ENCODE assay signal across 11 cellular contexts in genomic region chr20:300345-300744, GRCh38. TPM values are rescaled to one million over a fixed set of nuclear protein-coding genes. Genes with fewer than 3 reads are reported as not detected.
DNase-seq lines count a peak whose midpoint lies in the region; ATAC-seq and TF ChIP-seq lines count a peak whose summit lies in the region.
"Had no signal": no experiment of that assay in that cellular context is flagged by ENCODE, and none has a peak within 500 bp of the region (broad histone marks: within the 10 kb centered on the region; RNA-seq: fewer than 3 reads in every experiment).

No MANE protein-coding gene starts in this region.

- H3K4me1 ChIP-seq in gastroesophageal sphincter, result peaks cover 0 to 52% (median 30%) of the 10 kb centered on the region in 3 donors

- no peaks in the 10 kb centered on the region for H3K27me3 Mint-ChIP-seq in activated CD4-positive, alpha-beta T cell treated with anti-CD3 and anti-CD28 coated beads, Interleukin-2, amount 10 ng/mL, durations not matched to agents 7 days and 5 days

- H3K9me3 Mint-ChIP-seq in activated CD4-positive, alpha-beta T cell treated with anti-CD3 and anti-CD28 coated beads, Interleukin-2, amount 10 ng/mL, durations not matched to agents 7 days and 5 days, result no peaks in the 10 kb centered on the region
- no peaks in the 10 kb centered on the region for H3K9me3 Mint-ChIP-seq in stimulated activated effector memory CD8-positive, alpha-beta T cell treated with anti-CD3 and anti-CD28 coated beads, Interleukin-12 subunit alpha, Interleukin-12 subunit beta, amount 100 ng/mL, for 72 hours

- TF ChIP-seq CTCF in gastroesophageal sphincter (IDR thresholded peaks at IDR 0.05), result no peak

- H3K4me1 Mint-ChIP-seq in activated CD4-positive, alpha-beta T cell treated with anti-CD3 and anti-CD28 coated beads, Interleukin-2, amount 10 ng/mL, durations not matched to agents 7 days and 5 days, result peaks cover 48% of the 10 kb centered on the region
- H3K4me1 Mint-ChIP-seq in stimulated activated effector memory CD8-positive, alpha-beta T cell treated with anti-CD3 and anti-CD28 coated beads, Interleukin-12 subunit alpha, Interleukin-12 subunit beta, amount 100 ng/mL, for 72 hours, result peaks cover 53% of the 10 kb centered on the region

- ATAC-seq in gastroesophageal sphincter, result no peak
- no peak for ATAC-seq in stimulated activated effector memory CD8-positive, alpha-beta T cell treated with anti-CD3 and anti-CD28 coated beads, Interleukin-12 subunit alpha, Interleukin-12 subunit beta, amount 100 ng/mL, for 72 hours
- no peak for ATAC-seq in HG03039 (IDR thresholded peaks at IDR 0.05; ENCODE audit: unreplicated experiment)
- no peak for ATAC-seq in GM21786 (IDR thresholded peaks at IDR 0.05; ENCODE audit: unreplicated experiment)

- WGBS in gastroesophageal sphincter (ENCODE audit: low coverage in 1 of 2), 2 donors, result 15 to 23% methylated on average over 4 to 8 of the region's 8 CpGs

- H3K4me3 ChIP-seq in gastroesophageal sphincter, result peak overlapping the region in 1 of 2 donors; percentile 99

- H3K27me3 ChIP-seq in gastroesophageal sphincter, result no peaks in the 10 kb centered on the region
- H3K27me3 ChIP-seq: thyroid gland had no signal

- H3K27ac ChIP-seq in gastroesophageal sphincter, result peak overlapping the region in 3 of 4 donors; percentile 35 to 100 (median 49)

- no peaks in the 10 kb centered on the region for H3K9me3 ChIP-seq in gastroesophageal sphincter
- H3K9me3 ChIP-seq: thyroid gland had no signal

- H3K36me3 ChIP-seq in gastroesophageal sphincter, result no peaks in the 10 kb centered on the region
- H3K36me3 ChIP-seq: thyroid gland had no signal

- H3K36me3 Mint-ChIP-seq in activated CD4-positive, alpha-beta T cell treated with anti-CD3 and anti-CD28 coated beads, Interleukin-2, amount 10 ng/mL, durations not matched to agents 7 days and 5 days (ENCODE audit: low read depth), result peaks cover 43% of the 10 kb centered on the region
- peaks cover 43% of the 10 kb centered on the region for H3K36me3 Mint-ChIP-seq in stimulated activated effector memory CD8-positive, alpha-beta T cell treated with anti-CD3 and anti-CD28 coated beads, Interleukin-12 subunit alpha, Interleukin-12 subunit beta, amount 100 ng/mL, for 72 hours

- CTCF ChIA-PET in activated CD4-positive, alpha-beta T cell treated with anti-CD3 and anti-CD28 coated beads, Interleukin-2, amount 10 ng/mL, durations not matched to agents 7 days and 5 days (lab: Charles Lee), result interaction anchor here (1.3 to 2.4 kb wide), 3 partner anchors 12 to 31 kb away, joined by 4 to 9 read pairs (median 7); no protein-coding TSS in a partner anchor

- DNase-seq in activated CD4-positive, alpha-beta T cell treated with anti-CD3 and anti-CD28 coated beads, Interleukin-2, amount 10 ng/mL, durations not matched to agents 7 days and 5 days, result no peak
- no peak for DNase-seq in activated CD4-positive, alpha-beta T cell treated with anti-CD3 and anti-CD28 coated beads for 48 hours
- peak; percentile 16 for DNase-seq in SIG-M5 treated with dmso at 0.1 percent for 504 hours (lab: John Stamatoyannopoulos, UW; ENCODE audit: unreplicated experiment)
- DNase-seq in stimulated activated effector memory CD8-positive, alpha-beta T cell treated with anti-CD3 and anti-CD28 coated beads, Interleukin-12 subunit alpha, Interleukin-12 subunit beta, amount 100 ng/mL, for 72 hours (ENCODE audit: low spot score in 2 of 2), result no peak
- no peak for DNase-seq in NCI-H510A treated with DMSO at 0.1 percent for 48 hours (lab: John Stamatoyannopoulos, UW)

- H3K27ac Mint-ChIP-seq in activated CD4-positive, alpha-beta T cell treated with anti-CD3 and anti-CD28 coated beads, Interleukin-2, amount 10 ng/mL, durations not matched to agents 7 days and 5 days, result no peak overlapping the region
- H3K27ac Mint-ChIP-seq in stimulated activated effector memory CD8-positive, alpha-beta T cell treated with anti-CD3 and anti-CD28 coated beads, Interleukin-12 subunit alpha, Interleukin-12 subunit beta, amount 100 ng/mL, for 72 hours, result peak overlapping the region; percentile 18

- no peak for TF ChIP-seq POLR2A in gastroesophageal sphincter (IDR thresholded peaks at IDR 0.05)

- POLR2A ChIA-PET in activated CD4-positive, alpha-beta T cell treated with anti-CD3 and anti-CD28 coated beads, Interleukin-2, amount 10 ng/mL, durations not matched to agents 7 days and 5 days (lab: Charles Lee), result interaction anchor here (0.7 kb wide), 1 partner anchor 154 kb away, joined by 3 read pairs; no protein-coding TSS in a partner anchor

- peak overlapping the region; percentile 7 for H3K4me3 Mint-ChIP-seq in activated CD4-positive, alpha-beta T cell treated with anti-CD3 and anti-CD28 coated beads, Interleukin-2, amount 10 ng/mL, durations not matched to agents 7 days and 5 days
- peak overlapping the region; percentile 98 for H3K4me3 Mint-ChIP-seq in stimulated activated effector memory CD8-positive, alpha-beta T cell treated with anti-CD3 and anti-CD28 coated beads, Interleukin-12 subunit alpha, Interleukin-12 subunit beta, amount 100 ng/mL, for 72 hours

- TF ChIP-seq EP300 in gastroesophageal sphincter (IDR thresholded peaks at IDR 0.05), result no peak

RNA-seq across cellular contexts. Expression of gene ZCCHC3, which starts 3.0 kb away (rescaled TPM):
- total RNA-seq in activated CD4-positive, alpha-beta T cell treated with anti-CD3 and anti-CD28 coated beads, Interleukin-2, amount 10 ng/mL, durations not matched to agents 7 days and 5 days, result 10 to 100 TPM; 26.4 to 27.1 TPM
- 10 to 100 TPM; 17.4 to 24.0 (median 21.4) TPM for total RNA-seq in gastroesophageal sphincter

RNA-seq across cellular contexts. Expression of gene C20orf96, which starts 9.8 kb away (rescaled TPM):
- 1 to 10 TPM; 7.8 to 8.2 TPM for total RNA-seq in activated CD4-positive, alpha-beta T cell treated with anti-CD3 and anti-CD28 coated beads, Interleukin-2, amount 10 ng/mL, durations not matched to agents 7 days and 5 days
- total RNA-seq in gastroesophageal sphincter, result 1 to 10 TPM in 2 of 4 donors, under 1 TPM in 2; 0.67 to 3.1 (median 1.3) TPM

RNA-seq across cellular contexts. Expression of gene SOX12, which starts 25.0 kb away (rescaled TPM):
- total RNA-seq in activated CD4-positive, alpha-beta T cell treated with anti-CD3 and anti-CD28 coated beads, Interleukin-2, amount 10 ng/mL, durations not matched to agents 7 days and 5 days, result 1 to 10 TPM; 5.6 to 6.0 TPM
- total RNA-seq in gastroesophageal sphincter, result 1 to 10 TPM; 3.4 to 7.3 (median 5.9) TPM

RNA-seq across cellular contexts. Expression of gene DEFB132, which starts 42.8 kb away (rescaled TPM):
- total RNA-seq in activated CD4-positive, alpha-beta T cell treated with anti-CD3 and anti-CD28 coated beads, Interleukin-2, amount 10 ng/mL, durations not matched to agents 7 days and 5 days, result not detected
- not detected for total RNA-seq in gastroesophageal sphincter
- total RNA-seq: myocyte, NCI-H460, thyroid gland had no signal

RNA-seq across cellular contexts. Expression of gene NRSN2, which starts 46.6 kb away (rescaled TPM):
- total RNA-seq in activated CD4-positive, alpha-beta T cell treated with anti-CD3 and anti-CD28 coated beads, Interleukin-2, amount 10 ng/mL, durations not matched to agents 7 days and 5 days, result 1 to 10 TPM in 1 of 2 experiments, under 1 TPM in 1; 0.87 to 1.2 TPM
- total RNA-seq in gastroesophageal sphincter, result 10 to 100 TPM; 25.3 to 51.6 (median 30.2) TPM
